16 cellular contexts compared by ENCODE assay signal in genomic region chr15:58497036-58497785, GRCh38.
DNase-seq lines count a peak whose midpoint lies in the region; ATAC-seq, FAIRE-seq and TF ChIP-seq lines count a peak whose summit lies in the region.
"Had no signal": no experiment of that assay in that cellular context is flagged by ENCODE, and none has a peak within 500 bp of the region (broad histone marks: within the 10 kb centered on the region; RNA-seq: fewer than 3 reads in every experiment).

No MANE protein-coding gene starts in this region.

- H3K9me1 ChIP-seq in K562 (ENCODE audit: control insufficient read depth, insufficient read depth, low read length): no peaks in the 10 kb centered on the region

- H3K36me3 ChIP-seq in K562 (ENCODE audit: control insufficient read depth, insufficient read depth, low read length): no peaks in the 10 kb centered on the region
- H3K36me3 ChIP-seq: BLaER1 had no signal

- no peak for DNase-seq in T-helper 1 cell
- DNase-seq in HFFc6: no peak
- no peak for DNase-seq in K562 (ENCODE audit: extremely low read depth in 1 of 4, low spot score in 3 of 4)
- peak; percentile 67 for DNase-seq in myocyte (ENCODE audit: low read depth)
- DNase-seq: 8988T, Kasumi-1, NCI-H187 treated with DMSO at 0.1 percent for 48 hours, NCI-H510A treated with DMSO at 0.1 percent for 48 hours, PC-3 had no signal

- POLR2A ChIA-PET in K562 (lab: Yijun Ruan, JAX): interaction anchor here (0.6 to 1.2 kb wide), 4 partner anchors 10 to 294 kb away, joined by 3 to 4 read pairs (median 3); no protein-coding TSS in a partner anchor

- H3K9ac ChIP-seq in K562 (ENCODE audit: insufficient read depth in 1 of 2, low read depth in 2 of 2, low read length in 2 of 2): no peak overlapping the region
- H3K9ac ChIP-seq: BLaER1 had no signal

- H3K27ac Mint-ChIP-seq in T-helper 1 cell treated with Interleukin-12 subunit alpha and Interleukin-12 subunit beta and Interleukin-4 antibody, amounts not matched to agents 30 μg/mL and 1 μg/mL, for 36 hours: peak overlapping the region; percentile 16
- H3K27ac Mint-ChIP-seq in HFFc6: peak overlapping the region; percentile 35; the same call in 1 of the 2 replicates

- H3K36me3 Mint-ChIP-seq in T-helper 1 cell treated with Interleukin-12 subunit alpha and Interleukin-12 subunit beta and Interleukin-4 antibody, amounts not matched to agents 30 μg/mL and 1 μg/mL, for 36 hours (ENCODE audit: low read depth): peaks cover 15% of the 10 kb centered on the region
- H3K36me3 Mint-ChIP-seq in HFFc6 (ENCODE audit: low read depth): peaks cover 5% of the 10 kb centered on the region; the same call in 1 of the 2 replicates

- H3K9me3 ChIP-seq in K562 (replicated peaks; ENCODE audit: control insufficient read depth, insufficient read depth, low read depth, low read length): no peaks in the 10 kb centered on the region

- ATAC-seq in K562 (no peak), GM21526 (IDR thresholded peaks at IDR 0.05; ENCODE audit: low FRiP score, unreplicated experiment) (no peak), GM18873 (IDR thresholded peaks at IDR 0.05; ENCODE audit: low FRiP score, unreplicated experiment) (no peak), GM19035 (IDR thresholded peaks at IDR 0.05; ENCODE audit: unreplicated experiment) (no peak)
- ATAC-seq: HepG2, PC-3 had no signal

- intact Hi-C loops in K562 (cut with micrococcal nuclease): no loop called here

- in situ Hi-C loops in K562 (cut with MboI): no loop called here

- peaks cover 4% of the 10 kb centered on the region for H3K9me3 Mint-ChIP-seq in T-helper 1 cell treated with Interleukin-12 subunit alpha and Interleukin-12 subunit beta and Interleukin-4 antibody, amounts not matched to agents 30 μg/mL and 1 μg/mL, for 36 hours
- no peaks in the 10 kb centered on the region for H3K9me3 Mint-ChIP-seq in HFFc6

- CTCF ChIA-PET in K562 (lab: Yijun Ruan, JAX; ENCODE audit: low intra/inter-chr PET ratio): no interaction called here

- H3K4me1 ChIP-seq in K562 (replicated peaks in 1 of 2; ENCODE audit: control insufficient read depth in 2 of 2, insufficient read depth in 2 of 2, low read length in 2 of 2): peaks cover 3 to 18% of the 10 kb centered on the region in 2 experiments; a peak in 4 of 5 replicates

- H3K27ac ChIP-seq in K562 (ENCODE audit: extremely low read depth, low read depth, low read length): no peak overlapping the region
- H3K27ac ChIP-seq: BLaER1 had no signal

- no peak overlapping the region for H3K4me2 ChIP-seq in K562 (ENCODE audit: insufficient read depth, low read length)

- H3K4me3 Mint-ChIP-seq in T-helper 1 cell treated with Interleukin-12 subunit alpha and Interleukin-12 subunit beta and Interleukin-4 antibody, amounts not matched to agents 30 μg/mL and 1 μg/mL, for 36 hours: no peak overlapping the region
- no peak overlapping the region for H3K4me3 Mint-ChIP-seq in HFFc6

- no peak for FAIRE-seq in K562 (lab: Jason Lieb, UNC)
- FAIRE-seq: H54, HepG2 had no signal

- H3K4me3 ChIP-seq in K562: no peak overlapping the region
- H3K4me3 ChIP-seq: BLaER1 had no signal

- no peaks in the 10 kb centered on the region for H4K20me1 ChIP-seq in K562 (replicated peaks; ENCODE audit: control insufficient read depth, insufficient read depth, low read length)
- H4K20me1 ChIP-seq: BLaER1 had no signal

- H2AFZ ChIP-seq in K562 (ENCODE audit: low read depth, low read length): no peak overlapping the region

- TF ChIP-seq RAD21 in K562 (CRISPR knock-in tag; conservative IDR thresholded peaks at IDR 0.05 in 1 of 2, IDR thresholded peaks at IDR 0.05 in 1 of 2): no peak

- no peak for TF ChIP-seq POLR2A in K562 (conservative IDR thresholded peaks at IDR 0.05)

- 48% methylated on average over 9 of the region's 9 CpGs for WGBS in K562 (ENCODE audit: insufficient coverage, low coverage, missing lambda C conversion rate)

- H3K27me3 ChIP-seq in K562 (ENCODE audit: control insufficient read depth in 2 of 2, insufficient read depth in 2 of 2, low read length in 2 of 2): no peaks in the 10 kb centered on the region
- H3K27me3 ChIP-seq: BLaER1 had no signal

- peaks cover 42% of the 10 kb centered on the region for H3K4me1 Mint-ChIP-seq in T-helper 1 cell treated with Interleukin-12 subunit alpha and Interleukin-12 subunit beta and Interleukin-4 antibody, amounts not matched to agents 30 μg/mL and 1 μg/mL, for 36 hours (ENCODE audit: low read depth)
- H3K4me1 Mint-ChIP-seq in HFFc6 (ENCODE audit: low read depth): peaks cover 58% of the 10 kb centered on the region

- no TSS peak for BruUV-seq in K562 (replicated peaks; lab: Mats Ljungman, UMichigan)

- TF ChIP-seq CTCF in HFFc6 (IDR thresholded peaks at IDR 0.05) (no peak), K562 (IDR thresholded peaks at IDR 0.05 in 2 of 3, conservative IDR thresholded peaks at IDR 0.05 in 1 of 3; ENCODE audit: insufficient read depth in 2 of 3, low read depth in 1 of 3, low read length in 3 of 3) (no peak)

- H3K27me3 Mint-ChIP-seq in T-helper 1 cell treated with Interleukin-12 subunit alpha and Interleukin-12 subunit beta and Interleukin-4 antibody, amounts not matched to agents 30 μg/mL and 1 μg/mL, for 36 hours (ENCODE audit: low read depth): no peaks in the 10 kb centered on the region
- H3K27me3 Mint-ChIP-seq in HFFc6 (ENCODE audit: insufficient read depth): peaks cover 4% of the 10 kb centered on the region

- no peaks in the 10 kb centered on the region for H3K79me2 ChIP-seq in K562 (ENCODE audit: control insufficient read depth, insufficient read depth, low read length)

- no peak for TF ChIP-seq EP300 in K562 (IDR thresholded peaks at IDR 0.05; ENCODE audit: low read length)

TF ChIP-seq in K562, 482 proteins besides CTCF, POLR2A, EP300 and RAD21:
- TF ChIP-seq GATAD2B (IDR thresholded peaks at IDR 0.05; ENCODE audit: borderline replicate concordance) (no peak), ZC3H8 (IDR thresholded peaks at IDR 0.05) (no peak), PBX2 (CRISPR knock-in tag; IDR thresholded peaks at IDR 0.05; ENCODE audit: low read depth) (no peak), PBX2 (tag; conservative IDR thresholded peaks at IDR 0.05; ENCODE audit: low read depth) (peak; percentile 44; the same call in 1 of the 2 replicates), MEIS2 (IDR thresholded peaks at IDR 0.05; ENCODE audit: partially characterized antibody) (peak; percentile 31)
